8 cellular contexts compared by ENCODE assay signal in genomic region chr19:4456843-4457653, GRCh38. TPM values are rescaled to one million over a fixed set of nuclear protein-coding genes. Genes with fewer than 3 reads are reported as not detected.
DNase-seq lines count a peak whose midpoint lies in the region; ATAC-seq and TF ChIP-seq lines count a peak whose summit lies in the region.

No MANE protein-coding gene starts in this region.

- H3K36me3 ChIP-seq in CD4-positive, CD25-positive, alpha-beta regulatory T cell (ENCODE audit: control insufficient read depth, insufficient read depth, low read length) = peaks cover 17% of the 10 kb centered on the region
- H3K36me3 ChIP-seq in mucosa of stomach (ENCODE audit: control insufficient read depth, insufficient read depth, low read length) = no peaks in the 10 kb centered on the region
- peaks cover 22% of the 10 kb centered on the region for H3K36me3 ChIP-seq in thoracic aorta

- DNase-seq in CD4-positive, CD25-positive, alpha-beta regulatory T cell = peak in 2 of 3 donors; percentile 49 to 54
- DNase-seq in NB4 (ENCODE audit: low read depth) (peak; percentile 62), epithelial cell of prostate (ENCODE audit: low read depth, low spot score) (no peak), thoracic aorta (ENCODE audit: low spot score) (no peak), H4 (ENCODE audit: low spot score) (no peak)
- peak; percentile 34 to 41 for DNase-seq in activated CD4-positive, alpha-beta T cell treated with anti-CD3 and anti-CD28 coated beads, Interleukin-2, amount 50 U/mL, for 48 hours

- H3K4me1 ChIP-seq in CD4-positive, CD25-positive, alpha-beta regulatory T cell (ENCODE audit: control insufficient read depth, insufficient read depth, low read length, poor library complexity, severe bottlenecking) = peaks cover 21% of the 10 kb centered on the region
- H3K4me1 ChIP-seq in mucosa of stomach (ENCODE audit: control insufficient read depth, insufficient read depth, low read length) = peaks cover 10% of the 10 kb centered on the region
- H3K4me1 ChIP-seq in thoracic aorta (ENCODE audit: control insufficient read depth in 1 of 2, low read depth in 2 of 2) = peaks cover 15 to 16% of the 10 kb centered on the region in 2 donors

- no peaks in the 10 kb centered on the region for H3K9me3 ChIP-seq in CD4-positive, CD25-positive, alpha-beta regulatory T cell (ENCODE audit: control insufficient read depth in 2 of 2, low read length in 2 of 2)
- H3K9me3 ChIP-seq in mucosa of stomach (ENCODE audit: control insufficient read depth, low read length) (no peaks in the 10 kb centered on the region), thoracic aorta (no peaks in the 10 kb centered on the region)

- no peaks in the 10 kb centered on the region for H3K36me3 Mint-ChIP-seq in CD4-positive, CD25-positive, alpha-beta regulatory T cell

- H3K9me3 Mint-ChIP-seq in CD4-positive, CD25-positive, alpha-beta regulatory T cell = peaks cover 0 to 2% (median 0%) of the 10 kb centered on the region in 7 donors

- H3K27me3 Mint-ChIP-seq in CD4-positive, CD25-positive, alpha-beta regulatory T cell = peaks cover 4% of the 10 kb centered on the region

- peak; percentile 11 for ATAC-seq in CD4-positive, CD25-positive, alpha-beta regulatory T cell (ENCODE audit: low read depth in 2 of 2)
- ATAC-seq in GM19467 (IDR thresholded peaks at IDR 0.05; ENCODE audit: unreplicated experiment) = peak; percentile 6
- no peak for ATAC-seq in thoracic aorta (ENCODE audit: insufficient number of reproducible peaks, low FRiP score, low read depth)

- TF ChIP-seq POLR2A in NB4 (IDR thresholded peaks at IDR 0.05; ENCODE audit: extremely low read depth, insufficient read length) = no peak

- peak overlapping the region; percentile 92 to 95 (median 94) for H3K27ac Mint-ChIP-seq in CD4-positive, CD25-positive, alpha-beta regulatory T cell

- H3K4me3 Mint-ChIP-seq in CD4-positive, CD25-positive, alpha-beta regulatory T cell = peak overlapping the region; percentile 88 to 95 (median 91)

- H3K9ac ChIP-seq in mucosa of stomach (ENCODE audit: low read length) = peak overlapping the region; percentile 76

- TF ChIP-seq CTCF in NB4 (IDR thresholded peaks at IDR 0.05; ENCODE audit: low read depth, low read length) = no peak
- no peak for TF ChIP-seq CTCF in thoracic aorta (IDR thresholded peaks at IDR 0.05)

- H3K27me3 ChIP-seq in CD4-positive, CD25-positive, alpha-beta regulatory T cell (ENCODE audit: control insufficient read depth, insufficient read depth, low read length) = no peaks in the 10 kb centered on the region
- no peaks in the 10 kb centered on the region for H3K27me3 ChIP-seq in mucosa of stomach (ENCODE audit: control insufficient read depth, insufficient read depth, low read length)
- no peaks in the 10 kb centered on the region for H3K27me3 ChIP-seq in thoracic aorta (replicated peaks; ENCODE audit: insufficient read depth)

- peaks cover 3 to 22% (median 10%) of the 10 kb centered on the region in 4 donors for H3K4me1 Mint-ChIP-seq in CD4-positive, CD25-positive, alpha-beta regulatory T cell

- peak overlapping the region; percentile 76 for H3K27ac ChIP-seq in CD4-positive, CD25-positive, alpha-beta regulatory T cell (ENCODE audit: insufficient read depth, low read length, poor library complexity, severe bottlenecking)
- H3K27ac ChIP-seq in epithelial cell of prostate (peak overlapping the region; percentile 77), thoracic aorta (peak overlapping the region; percentile 36 to 69)

- H3K4me3 ChIP-seq in CD4-positive, CD25-positive, alpha-beta regulatory T cell (ENCODE audit: low read depth, low read length) = peak overlapping the region; percentile 66
- peak overlapping the region; percentile 69 for H3K4me3 ChIP-seq in NB4 (ENCODE audit: low read depth, low read length)
- peak overlapping the region; percentile 25 for H3K4me3 ChIP-seq in mucosa of stomach (ENCODE audit: low read length)
- H3K4me3 ChIP-seq in thoracic aorta = peak overlapping the region; percentile 86

RNA-seq across cellular contexts. Expression of gene UBXN6, which starts 0.5 kb away (rescaled TPM):
- total RNA-seq in CD4-positive, CD25-positive, alpha-beta regulatory T cell = 54.2 TPM
- polyA plus RNA-seq in CD4-positive, CD25-positive, alpha-beta regulatory T cell = 1 to 10 TPM; 4.6 to 6.4 (median 4.9) TPM
- 10 to 100 TPM; 51.1 to 68.5 TPM for total RNA-seq in thoracic aorta
- total RNA-seq in H4 (2014; rRNA removed; shearing (Covaris generic)) = 90.1 and 114 TPM in 2 replicates

RNA-seq across cellular contexts. Expression of gene HDGFL2, which starts 15.0 kb away (rescaled TPM):
- total RNA-seq in CD4-positive, CD25-positive, alpha-beta regulatory T cell = 32.7 TPM
- polyA plus RNA-seq in CD4-positive, CD25-positive, alpha-beta regulatory T cell = 10 to 100 TPM; 11.5 to 12.6 (median 12.2) TPM
- total RNA-seq in thoracic aorta = 10 to 100 TPM; 22.7 to 40.3 TPM
- 22.0 and 34.2 TPM in 2 replicates for total RNA-seq in H4 (2014; rRNA removed; shearing (Covaris generic))

RNA-seq across cellular contexts. Expression of gene CHAF1A, which starts 54.6 kb away (rescaled TPM):
- 28.9 TPM for total RNA-seq in CD4-positive, CD25-positive, alpha-beta regulatory T cell
- polyA plus RNA-seq in CD4-positive, CD25-positive, alpha-beta regulatory T cell = 1 to 10 TPM; 2.6 to 5.5 (median 3.6) TPM
- total RNA-seq in thoracic aorta = 1 to 10 TPM; 3.2 to 5.8 TPM
- total RNA-seq in H4 (2014; rRNA removed; shearing (Covaris generic)) = 18.6 and 19.0 TPM in 2 replicates

RNA-seq across cellular contexts. Expression of gene SH3GL1, which starts 56.7 kb away (rescaled TPM):
- total RNA-seq in CD4-positive, CD25-positive, alpha-beta regulatory T cell = 54.0 TPM
- polyA plus RNA-seq in CD4-positive, CD25-positive, alpha-beta regulatory T cell = 10 to 100 TPM; 13.4 to 23.0 (median 17.6) TPM
- 10 to 100 TPM; 47.3 to 56.9 TPM for total RNA-seq in thoracic aorta
- total RNA-seq in H4 (2014; rRNA removed; shearing (Covaris generic)) = 34.1 TPM in 2 replicates

Comparison
In these comparisons a context has a peak if more than half of its experiments do, and no peak if none do; other contexts are left out.
1. DNase-seq: peak in CD4-positive, CD25-positive, alpha-beta regulatory T cell (2 of 3), NB4 (single experiment) and activated CD4-positive, alpha-beta T cell treated with anti-CD3 and anti-CD28 coated beads, Interleukin-2, amount 50 U/mL, for 48 hours (2 of 2); none in epithelial cell of prostate (single experiment), thoracic aorta (single experiment) and H4 (single experiment).
2. H3K4me3 ChIP-seq: peak in every context shown above with its lines; median percentile 86 in thoracic aorta; 69 in NB4; 66 in CD4-positive, CD25-positive, alpha-beta regulatory T cell; 25 in mucosa of stomach.
3. Peak in every context shown above with its lines, with median percentiles within 50 percentile points of each other: H3K27ac ChIP-seq.